Comparison of ENCODE assay signal across 21 cellular contexts in genomic region chr10:13759167-13759566, GRCh38.
DNase-seq lines count a peak whose midpoint lies in the region; ATAC-seq and TF ChIP-seq lines count a peak whose summit lies in the region.
"Had no signal": no experiment of that assay in that cellular context is flagged by ENCODE, and none has a peak within 500 bp of the region (broad histone marks: within the 10 kb centered on the region; RNA-seq: fewer than 3 reads in every experiment).

No MANE protein-coding gene starts in this region.

- H3K36me3 ChIP-seq in body of pancreas (replicated peaks in 1 of 2; ENCODE audit: insufficient read depth in 1 of 2, low read depth in 2 of 2) (no peaks in the 10 kb centered on the region), iPS-18a (ENCODE audit: control insufficient read depth, low read depth, low read length) (no peaks in the 10 kb centered on the region)
- H3K36me3 ChIP-seq: gastrocnemius medialis, SJSA1, uterus had no signal

- H3K9ac ChIP-seq in iPS-18a (ENCODE audit: low read length), result peak overlapping the region; percentile 24

- H3K4me3 ChIP-seq in body of pancreas (no peak overlapping the region), iPS-18a (ENCODE audit: low read length) (peak overlapping the region; percentile 4)
- H3K4me3 ChIP-seq: gastrocnemius medialis, SJSA1, uterus had no signal

- H3K27me3 ChIP-seq in body of pancreas (no peaks in the 10 kb centered on the region), iPS-18a (ENCODE audit: control insufficient read depth, insufficient read depth, low read length) (no peaks in the 10 kb centered on the region)
- H3K27me3 ChIP-seq: gastrocnemius medialis, SJSA1, uterus had no signal

- peak overlapping the region; percentile 49 to 71 (median 53) for H3K27ac ChIP-seq in body of pancreas
- peak overlapping the region; percentile 26 for H3K27ac ChIP-seq in iPS-18a (ENCODE audit: low read length)
- H3K27ac ChIP-seq: gastrocnemius medialis, SJSA1, uterus had no signal

- peaks cover 21% of the 10 kb centered on the region for H3K4me1 ChIP-seq in body of pancreas
- peaks cover 35% of the 10 kb centered on the region for H3K4me1 ChIP-seq in iPS-18a (ENCODE audit: control insufficient read depth, low read depth, low read length)
- H3K4me1 ChIP-seq: gastrocnemius medialis, SJSA1, uterus had no signal

- WGBS in body of pancreas, 2 donors, result 62 to 72% methylated on average over 6 of the region's 6 CpGs

- H3K9me3 ChIP-seq in body of pancreas (no peaks in the 10 kb centered on the region), iPS-18a (ENCODE audit: control insufficient read depth, low read depth, low read length) (no peaks in the 10 kb centered on the region)
- H3K9me3 ChIP-seq: gastrocnemius medialis, SJSA1, uterus had no signal

- peak; percentile 82 for ATAC-seq in body of pancreas
- ATAC-seq in GM18517 (IDR thresholded peaks at IDR 0.05; ENCODE audit: unreplicated experiment), result no peak
- ATAC-seq in GM21825 (IDR thresholded peaks at IDR 0.05; ENCODE audit: unreplicated experiment), result no peak
- no peak for ATAC-seq in HG03520 (IDR thresholded peaks at IDR 0.05; ENCODE audit: unreplicated experiment)
- ATAC-seq: activated T-helper 17 cell treated with anti-CD3 and anti-CD28 coated beads, Interleukin-2, amount 50 U/mL, for 72 hours; CD8-positive, alpha-beta T cell; effector memory CD8-positive, alpha-beta T cell; gastrocnemius medialis; left lobe of liver; naive thymus-derived CD8-positive, alpha-beta T cell had no signal

- intact Hi-C loops in body of pancreas (cut with DNase I), result no loop called here

- DNase-seq in NCI-H82 (lab: John Stamatoyannopoulos, UW) (peak; percentile 71), NCI-H82 treated with DMSO at 0.1 percent for 48 hours (lab: John Stamatoyannopoulos, UW; ENCODE audit: unreplicated experiment) (no peak), body of pancreas (peak; percentile 18 to 46 (median 22)), retina (peak; percentile 49)
- DNase-seq: 8988T; activated CD4-positive, alpha-beta memory T cell treated with anti-CD3 and anti-CD28 coated beads, Interleukin-2, amount 10 ng/mL, durations not matched to agents 7 days and 5 days; anterior cingulate cortex; CD8-positive, alpha-beta T cell; effector memory CD8-positive, alpha-beta T cell; gastrocnemius medialis; GF-D8; naive thymus-derived CD8-positive, alpha-beta T cell; stimulated activated naive CD4-positive, alpha-beta T cell; uterus had no signal

- TF ChIP-seq POLR2A in body of pancreas (IDR thresholded peaks at IDR 0.05), result no peak

- no peak for TF ChIP-seq CTCF in body of pancreas (IDR thresholded peaks at IDR 0.05)
